In the genomic region with DNA sequence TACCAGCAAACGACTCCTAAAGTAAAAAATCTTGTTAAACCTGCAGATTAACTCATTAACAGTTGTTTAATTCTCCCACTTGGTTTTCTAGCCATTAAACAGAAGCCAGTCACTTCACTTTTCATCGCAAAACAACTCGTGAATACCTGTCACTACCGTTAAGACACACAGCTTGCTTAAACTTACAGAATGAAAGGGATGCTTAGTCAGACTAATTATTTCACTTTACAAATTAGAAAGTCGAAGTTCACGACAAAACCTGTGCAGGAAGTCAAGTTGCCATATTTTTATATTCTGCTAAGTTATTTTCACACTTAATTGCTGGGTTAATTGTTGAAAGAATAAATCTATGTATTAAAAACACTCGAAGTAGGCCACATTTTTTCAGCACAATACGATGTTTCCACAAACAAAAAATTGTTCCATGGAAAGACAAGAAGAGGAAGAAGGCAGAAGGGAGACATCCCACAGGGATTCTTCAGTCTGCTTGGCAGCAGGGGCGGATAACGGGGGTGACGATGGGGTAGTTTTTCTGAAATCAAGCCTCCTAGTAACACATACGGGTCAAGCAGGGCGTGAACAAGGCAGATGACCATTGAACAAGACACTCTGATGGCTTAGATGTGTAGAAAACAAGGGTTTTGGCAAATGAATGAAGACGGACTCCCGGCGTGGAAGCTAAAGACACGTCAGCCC, we compare ENCODE assay signal across 8 cellular contexts. TPM values are rescaled to one million over a fixed set of nuclear protein-coding genes. Genes with fewer than 3 reads are reported as not detected.
DNase-seq lines count a peak whose midpoint lies in the region; ATAC-seq and TF ChIP-seq lines count a peak whose summit lies in the region.

No MANE protein-coding gene starts in this region.

- H3K27ac ChIP-seq in CD8-positive, alpha-beta memory T cell (ENCODE audit: low read depth, low read length), result peak overlapping the region; percentile 86
- H3K27ac ChIP-seq in esophagus (ENCODE audit: low read depth in 2 of 2, low read length in 1 of 2), result peak overlapping the region; percentile 94 to 96

- H3K27me3 Mint-ChIP-seq in CD8-positive, alpha-beta memory T cell, result peaks cover 0 to 2% of the 10 kb centered on the region in 2 donors
- H3K27me3 Mint-ChIP-seq in HFFc6 (ENCODE audit: insufficient read depth) (no peaks in the 10 kb centered on the region; the same call in none of the 2 replicates), T-cell (no peaks in the 10 kb centered on the region)

- H3K4me1 ChIP-seq in CD8-positive, alpha-beta memory T cell (ENCODE audit: insufficient read depth, low read length), result peaks cover 38% of the 10 kb centered on the region
- peaks cover 0 to 3% of the 10 kb centered on the region in 2 donors for H3K4me1 ChIP-seq in esophagus (ENCODE audit: control insufficient read depth in 2 of 2, insufficient read depth in 2 of 2, low read length in 1 of 2)

- no peaks in the 10 kb centered on the region for H3K27me3 ChIP-seq in CD8-positive, alpha-beta memory T cell (ENCODE audit: insufficient read depth, low read length, poor library complexity, severe bottlenecking)
- no peaks in the 10 kb centered on the region for H3K27me3 ChIP-seq in esophagus (ENCODE audit: control insufficient read depth in 1 of 2, insufficient read depth in 2 of 2, low read length in 2 of 2)

- H3K4me3 Mint-ChIP-seq in CD8-positive, alpha-beta memory T cell, result peak overlapping the region; percentile 87 to 98 (median 96)
- H3K4me3 Mint-ChIP-seq in HFFc6 (peak overlapping the region; percentile 99), T-cell (peak overlapping the region; percentile 94 to 96 (median 96))

- peak overlapping the region; percentile 74 to 96 (median 93) for H3K27ac Mint-ChIP-seq in CD8-positive, alpha-beta memory T cell
- H3K27ac Mint-ChIP-seq in HFFc6 (peak overlapping the region; percentile 94), T-cell (peak overlapping the region; percentile 87 to 93)

- H3K9me3 Mint-ChIP-seq in CD8-positive, alpha-beta memory T cell, result no peaks in the 10 kb centered on the region
- no peaks in the 10 kb centered on the region for H3K9me3 Mint-ChIP-seq in HFFc6
- no peaks in the 10 kb centered on the region for H3K9me3 Mint-ChIP-seq in T-cell

- CTCF ChIA-PET in CD8-positive, alpha-beta memory T cell (lab: Charles Lee), result interaction anchor here (1.6 kb wide), 1 partner anchor 37 kb away, joined by 3 read pairs; no protein-coding TSS in a partner anchor
- CTCF ChIA-PET in T-cell (lab: Charles Lee), result interaction anchor here in 1 of 2 donors (0.6 kb wide), 2 partner anchors 19 to 32 kb away, joined by 4 to 6 read pairs; no protein-coding TSS in a partner anchor

- no peaks in the 10 kb centered on the region for H3K9me3 ChIP-seq in CD8-positive, alpha-beta memory T cell (ENCODE audit: low read length)
- H3K9me3 ChIP-seq in esophagus (ENCODE audit: control insufficient read depth in 2 of 2, insufficient read depth in 1 of 2, low read depth in 1 of 2, low read length in 1 of 2), result no peaks in the 10 kb centered on the region

- 1 to 2% methylated on average over 17 of the region's 17 CpGs for WGBS in esophagus, 2 donors

- peaks cover 53 to 69% (median 68%) of the 10 kb centered on the region in 3 donors for H3K4me1 Mint-ChIP-seq in CD8-positive, alpha-beta memory T cell
- H3K4me1 Mint-ChIP-seq in HFFc6 (ENCODE audit: low read depth), result peaks cover 46% of the 10 kb centered on the region
- peaks cover 52 to 63% (median 62%) of the 10 kb centered on the region in 3 donors for H3K4me1 Mint-ChIP-seq in T-cell

- peak in 1 of 5 donors; percentile 2 for DNase-seq in CD8-positive, alpha-beta memory T cell
- peak; percentile 13 for DNase-seq in HFFc6
- peak in 1 of 34 experiments; percentile 12 for DNase-seq in T-cell
- DNase-seq in non-pigmented ciliary epithelial cell (ENCODE audit: low read depth), result peak; percentile 6
- DNase-seq in OCI-M2 (lab: John Stamatoyannopoulos, UW; ENCODE audit: unreplicated experiment), result no peak
- no peak for DNase-seq in NCI-H526 treated with DMSO at 0.1 percent for 48 hours (lab: John Stamatoyannopoulos, UW)
- DNase-seq in COR-L47 (lab: John Stamatoyannopoulos, UW), result no peak

- POLR2A ChIA-PET in CD8-positive, alpha-beta memory T cell (lab: Charles Lee), result interaction anchor here (0.6 to 1.3 kb wide), 4 partner anchors 77 to 196 kb away, joined by 3 to 8 read pairs (median 3); partner anchors contain the start of genes CAGE1 and RIOK1
- POLR2A ChIA-PET in T-cell (lab: Charles Lee), result interaction anchor here (0.6 to 1.4 kb wide), 5 partner anchors 12 to 77 kb away, joined by 3 to 5 read pairs (median 4); partner anchors contain the start of genes CAGE1 (in 1 of the 2) and RIOK1 (in 1 of the 2)

- peaks cover 15% of the 10 kb centered on the region for H3K36me3 ChIP-seq in CD8-positive, alpha-beta memory T cell (ENCODE audit: insufficient read depth, low read length)
- peaks cover 3 to 4% of the 10 kb centered on the region in 2 donors for H3K36me3 ChIP-seq in esophagus (ENCODE audit: control insufficient read depth in 2 of 2, insufficient read depth in 2 of 2, low read length in 1 of 2)

- TF ChIP-seq CTCF in HFFc6 (IDR thresholded peaks at IDR 0.05), result no peak

- no peak for ATAC-seq in T-cell (replicated peaks in 1 of 4)

- peaks cover 0 to 42% (median 16%) of the 10 kb centered on the region in 3 donors for H3K36me3 Mint-ChIP-seq in CD8-positive, alpha-beta memory T cell
- H3K36me3 Mint-ChIP-seq in HFFc6 (ENCODE audit: low read depth) (peaks cover 29% of the 10 kb centered on the region), T-cell (peaks cover 24% of the 10 kb centered on the region)

- peak overlapping the region; percentile 78 for H3K4me3 ChIP-seq in CD8-positive, alpha-beta memory T cell (ENCODE audit: low read length)
- peak overlapping the region; percentile 88 to 100 for H3K4me3 ChIP-seq in esophagus (ENCODE audit: low read depth in 1 of 2, low read length in 2 of 2)

RNA-seq across cellular contexts. Expression of gene SSR1, which starts 0.9 kb away (rescaled TPM):
- 100 to 1,000 TPM; 153 to 165 TPM for total RNA-seq in CD8-positive, alpha-beta memory T cell
- polyA plus RNA-seq in CD8-positive, alpha-beta memory T cell, result 178 TPM
- total RNA-seq in HFFc6 (2021; fragmentation: NEBNext Ultra II Directional; extraction: Animal tissue kit (Norgen Biotek cat#: 25700)), result 100 to 1,000 TPM; 279 to 334 (median 307) TPM
- 100 to 1,000 TPM in 3 of 5 donors, 10 to 100 TPM in 2; 75.7 to 111 (median 100) TPM for total RNA-seq in T-cell
- polyA plus RNA-seq in esophagus, result 10 to 100 TPM; 14.4 to 47.4 TPM

Comparison
In these comparisons a context has a peak if more than half of its experiments do, and no peak if none do; other contexts are left out.
1. DNase-seq: peak in HFFc6 (single experiment) and non-pigmented ciliary epithelial cell (single experiment); none in OCI-M2 (single experiment), NCI-H526 treated with DMSO at 0.1 percent for 48 hours (single experiment) and COR-L47 (single experiment).
2. Peak in every context shown above with its lines, with median percentiles within 50 percentile points of each other: H3K27ac Mint-ChIP-seq and H3K4me3 Mint-ChIP-seq.